In the genomic region with DNA sequence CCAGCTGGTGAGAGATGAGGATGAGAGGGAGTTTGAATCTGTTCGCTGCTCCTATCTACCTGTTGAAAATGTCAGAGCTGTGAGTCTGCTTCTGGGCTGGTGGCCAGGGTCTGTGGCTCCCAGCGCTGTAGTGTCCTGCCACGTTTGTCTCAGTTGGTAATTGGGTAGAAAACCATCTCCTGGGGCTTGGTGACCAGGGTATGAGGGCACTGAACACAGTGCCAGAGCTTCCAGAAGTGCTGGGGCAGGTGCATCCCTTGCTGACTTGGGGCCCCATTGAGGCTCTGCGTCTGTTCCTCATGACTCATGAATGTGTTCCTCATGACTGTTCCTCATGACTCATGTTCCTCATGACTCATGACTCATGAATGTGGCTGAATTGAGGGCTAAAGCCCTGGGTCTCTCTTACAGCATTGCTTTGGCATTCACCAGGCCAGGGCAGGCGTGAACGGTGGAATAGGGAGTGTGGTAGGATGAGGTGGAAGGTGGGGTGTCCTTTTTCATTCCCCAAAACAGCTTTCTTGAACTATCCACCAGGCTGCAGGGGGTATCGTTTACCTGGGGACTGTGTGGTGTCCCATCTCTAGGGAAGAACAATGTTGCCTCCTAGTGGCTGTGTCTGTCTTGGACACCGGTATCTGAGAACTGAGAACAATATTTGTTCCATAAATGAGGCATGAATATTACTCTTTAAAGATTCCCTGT, we compare ENCODE assay signal across 1 cellular context.
TF ChIP-seq lines count a peak whose summit lies in the region.

No MANE protein-coding gene starts in this region.

TF ChIP-seq in K562, 482 proteins besides CTCF, POLR2A, EP300 and RAD21 (continued from another document and continues in another):
- TF ChIP-seq, protein P1, sequence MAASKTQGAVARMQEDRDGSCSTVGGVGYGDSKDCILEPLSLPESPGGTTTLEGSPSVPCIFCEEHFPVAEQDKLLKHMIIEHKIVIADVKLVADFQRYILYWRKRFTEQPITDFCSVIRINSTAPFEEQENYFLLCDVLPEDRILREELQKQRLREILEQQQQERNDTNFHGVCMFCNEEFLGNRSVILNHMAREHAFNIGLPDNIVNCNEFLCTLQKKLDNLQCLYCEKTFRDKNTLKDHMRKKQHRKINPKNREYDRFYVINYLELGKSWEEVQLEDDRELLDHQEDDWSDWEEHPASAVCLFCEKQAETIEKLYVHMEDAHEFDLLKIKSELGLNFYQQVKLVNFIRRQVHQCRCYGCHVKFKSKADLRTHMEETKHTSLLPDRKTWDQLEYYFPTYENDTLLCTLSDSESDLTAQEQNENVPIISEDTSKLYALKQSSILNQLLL (CRISPR knock-in tag; IDR thresholded peaks at IDR 0.05; ENCODE audit: borderline replicate concordance), result no peak
- TF ChIP-seq, protein P2, sequence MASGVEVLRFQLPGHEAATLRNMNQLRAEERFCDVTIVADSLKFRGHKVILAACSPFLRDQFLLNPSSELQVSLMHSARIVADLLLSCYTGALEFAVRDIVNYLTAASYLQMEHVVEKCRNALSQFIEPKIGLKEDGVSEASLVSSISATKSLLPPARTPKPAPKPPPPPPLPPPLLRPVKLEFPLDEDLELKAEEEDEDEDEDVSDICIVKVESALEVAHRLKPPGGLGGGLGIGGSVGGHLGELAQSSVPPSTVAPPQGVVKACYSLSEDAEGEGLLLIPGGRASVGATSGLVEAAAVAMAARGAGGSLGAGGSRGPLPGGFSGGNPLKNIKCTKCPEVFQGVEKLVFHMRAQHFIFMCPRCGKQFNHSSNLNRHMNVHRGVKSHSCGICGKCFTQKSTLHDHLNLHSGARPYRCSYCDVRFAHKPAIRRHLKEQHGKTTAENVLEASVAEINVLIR (CRISPR knock-in tag; IDR thresholded peaks at IDR 0.05), result peak; percentile 27
- no peak for TF ChIP-seq COPS2 (conservative IDR thresholded peaks at IDR 0.05)
- TF ChIP-seq ZNF584 (CRISPR knock-in tag; IDR thresholded peaks at IDR 0.05; ENCODE audit: low read depth), result peak; percentile 90
- TF ChIP-seq ZNF316 (IDR thresholded peaks at IDR 0.05), result peak; percentile 93
- TF ChIP-seq, protein P3, sequence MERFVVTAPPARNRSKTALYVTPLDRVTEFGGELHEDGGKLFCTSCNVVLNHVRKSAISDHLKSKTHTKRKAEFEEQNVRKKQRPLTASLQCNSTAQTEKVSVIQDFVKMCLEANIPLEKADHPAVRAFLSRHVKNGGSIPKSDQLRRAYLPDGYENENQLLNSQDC (CRISPR knock-in tag; IDR thresholded peaks at IDR 0.05), result no peak
- TF ChIP-seq NEUROD1 (IDR thresholded peaks at IDR 0.05; ENCODE audit: borderline replicate concordance, low read depth, low read length, partially characterized antibody), result peak; percentile 79
- TF ChIP-seq PCBP2 (IDR thresholded peaks at IDR 0.05; ENCODE audit: low read depth, low read length, poor library complexity, severe bottlenecking), result no peak
- no peak for TF ChIP-seq BDP1 (IDR thresholded peaks at IDR 0.05; ENCODE audit: insufficient read depth, insufficient read length)
- no peak for TF ChIP-seq HMG20A (CRISPR knock-in tag; conservative IDR thresholded peaks at IDR 0.05)
- TF ChIP-seq MCM2 (IDR thresholded peaks at IDR 0.05; ENCODE audit: low read depth), result no peak
- TF ChIP-seq, protein P4, sequence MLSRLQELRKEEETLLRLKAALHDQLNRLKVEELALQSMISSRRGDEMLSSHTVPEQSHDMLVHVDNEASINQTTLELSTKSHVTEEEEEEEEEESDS (CRISPR knock-in tag; IDR thresholded peaks at IDR 0.05), result no peak
- no peak for TF ChIP-seq RFX1 (IDR thresholded peaks at IDR 0.05)
- TF ChIP-seq CEBPB (tag; IDR thresholded peaks at IDR 0.05), result no peak
- TF ChIP-seq DACH1 (IDR thresholded peaks at IDR 0.05; ENCODE audit: partially characterized antibody), result no peak
- TF ChIP-seq, protein P5, sequence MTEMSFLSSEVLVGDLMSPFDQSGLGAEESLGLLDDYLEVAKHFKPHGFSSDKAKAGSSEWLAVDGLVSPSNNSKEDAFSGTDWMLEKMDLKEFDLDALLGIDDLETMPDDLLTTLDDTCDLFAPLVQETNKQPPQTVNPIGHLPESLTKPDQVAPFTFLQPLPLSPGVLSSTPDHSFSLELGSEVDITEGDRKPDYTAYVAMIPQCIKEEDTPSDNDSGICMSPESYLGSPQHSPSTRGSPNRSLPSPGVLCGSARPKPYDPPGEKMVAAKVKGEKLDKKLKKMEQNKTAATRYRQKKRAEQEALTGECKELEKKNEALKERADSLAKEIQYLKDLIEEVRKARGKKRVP (CRISPR knock-in tag; IDR thresholded peaks at IDR 0.05), result no peak; the same call in 1 of the 2 replicates
- TF ChIP-seq, protein P6, sequence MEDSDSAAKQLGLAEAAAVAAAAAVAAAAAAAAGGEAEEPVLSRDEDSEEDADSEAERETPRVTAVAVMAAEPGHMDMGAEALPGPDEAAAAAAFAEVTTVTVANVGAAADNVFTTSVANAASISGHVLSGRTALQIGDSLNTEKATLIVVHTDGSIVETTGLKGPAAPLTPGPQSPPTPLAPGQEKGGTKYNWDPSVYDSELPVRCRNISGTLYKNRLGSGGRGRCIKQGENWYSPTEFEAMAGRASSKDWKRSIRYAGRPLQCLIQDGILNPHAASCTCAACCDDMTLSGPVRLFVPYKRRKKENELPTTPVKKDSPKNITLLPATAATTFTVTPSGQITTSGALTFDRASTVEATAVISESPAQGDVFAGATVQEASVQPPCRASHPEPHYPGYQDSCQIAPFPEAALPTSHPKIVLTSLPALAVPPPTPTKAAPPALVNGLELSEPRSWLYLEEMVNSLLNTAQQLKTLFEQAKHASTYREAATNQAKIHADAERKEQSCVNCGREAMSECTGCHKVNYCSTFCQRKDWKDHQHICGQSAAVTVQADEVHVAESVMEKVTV (CRISPR knock-in tag; IDR thresholded peaks at IDR 0.05), result peak; percentile 83
- TF ChIP-seq ZNF324 (CRISPR knock-in tag; IDR thresholded peaks at IDR 0.05), result peak; percentile 20; the same call in 1 of the 2 replicates
- TF ChIP-seq, protein P7, sequence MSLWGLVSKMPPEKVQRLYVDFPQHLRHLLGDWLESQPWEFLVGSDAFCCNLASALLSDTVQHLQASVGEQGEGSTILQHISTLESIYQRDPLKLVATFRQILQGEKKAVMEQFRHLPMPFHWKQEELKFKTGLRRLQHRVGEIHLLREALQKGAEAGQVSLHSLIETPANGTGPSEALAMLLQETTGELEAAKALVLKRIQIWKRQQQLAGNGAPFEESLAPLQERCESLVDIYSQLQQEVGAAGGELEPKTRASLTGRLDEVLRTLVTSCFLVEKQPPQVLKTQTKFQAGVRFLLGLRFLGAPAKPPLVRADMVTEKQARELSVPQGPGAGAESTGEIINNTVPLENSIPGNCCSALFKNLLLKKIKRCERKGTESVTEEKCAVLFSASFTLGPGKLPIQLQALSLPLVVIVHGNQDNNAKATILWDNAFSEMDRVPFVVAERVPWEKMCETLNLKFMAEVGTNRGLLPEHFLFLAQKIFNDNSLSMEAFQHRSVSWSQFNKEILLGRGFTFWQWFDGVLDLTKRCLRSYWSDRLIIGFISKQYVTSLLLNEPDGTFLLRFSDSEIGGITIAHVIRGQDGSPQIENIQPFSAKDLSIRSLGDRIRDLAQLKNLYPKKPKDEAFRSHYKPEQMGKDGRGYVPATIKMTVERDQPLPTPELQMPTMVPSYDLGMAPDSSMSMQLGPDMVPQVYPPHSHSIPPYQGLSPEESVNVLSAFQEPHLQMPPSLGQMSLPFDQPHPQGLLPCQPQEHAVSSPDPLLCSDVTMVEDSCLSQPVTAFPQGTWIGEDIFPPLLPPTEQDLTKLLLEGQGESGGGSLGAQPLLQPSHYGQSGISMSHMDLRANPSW (CRISPR knock-in tag; IDR thresholded peaks at IDR 0.05), result no peak
- TF ChIP-seq, protein P8, sequence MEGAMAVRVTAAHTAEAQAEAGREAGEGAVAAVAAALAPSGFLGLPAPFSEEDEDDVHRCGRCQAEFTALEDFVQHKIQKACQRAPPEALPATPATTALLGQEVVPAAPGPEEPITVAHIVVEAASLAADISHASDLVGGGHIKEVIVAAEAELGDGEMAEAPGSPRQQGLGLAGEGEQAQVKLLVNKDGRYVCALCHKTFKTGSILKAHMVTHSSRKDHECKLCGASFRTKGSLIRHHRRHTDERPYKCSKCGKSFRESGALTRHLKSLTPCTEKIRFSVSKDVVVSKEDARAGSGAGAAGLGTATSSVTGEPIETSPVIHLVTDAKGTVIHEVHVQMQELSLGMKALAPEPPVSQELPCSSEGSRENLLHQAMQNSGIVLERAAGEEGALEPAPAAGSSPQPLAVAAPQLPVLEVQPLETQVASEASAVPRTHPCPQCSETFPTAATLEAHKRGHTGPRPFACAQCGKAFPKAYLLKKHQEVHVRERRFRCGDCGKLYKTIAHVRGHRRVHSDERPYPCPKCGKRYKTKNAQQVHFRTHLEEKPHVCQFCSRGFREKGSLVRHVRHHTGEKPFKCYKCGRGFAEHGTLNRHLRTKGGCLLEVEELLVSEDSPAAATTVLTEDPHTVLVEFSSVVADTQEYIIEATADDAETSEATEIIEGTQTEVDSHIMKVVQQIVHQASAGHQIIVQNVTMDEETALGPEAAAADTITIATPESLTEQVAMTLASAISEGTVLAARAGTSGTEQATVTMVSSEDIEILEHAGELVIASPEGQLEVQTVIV (CRISPR knock-in tag; IDR thresholded peaks at IDR 0.05; ENCODE audit: borderline replicate concordance), result no peak
- no peak for TF ChIP-seq PRMT5 (CRISPR knock-in tag; IDR thresholded peaks at IDR 0.05)
- TF ChIP-seq SIX5 (IDR thresholded peaks at IDR 0.05; ENCODE audit: borderline replicate concordance in 1 of 2, insufficient read depth in 1 of 2, low read depth in 1 of 2, low read length in 2 of 2), result no peak
- no peak for TF ChIP-seq XRCC4 (IDR thresholded peaks at IDR 0.05; ENCODE audit: extremely low read depth, insufficient read depth, insufficient read length)
- TF ChIP-seq HDAC8 (tag; IDR thresholded peaks at IDR 0.05), result 0 out of 2 replicates have a peak, but pooled peaks have one; percentile 53
- no peak for TF ChIP-seq CBX8 (IDR thresholded peaks at IDR 0.05; ENCODE audit: borderline replicate concordance, extremely low read depth, low read depth, low read length, poor library complexity, severe bottlenecking)
- TF ChIP-seq ZNF274 (IDR thresholded peaks at IDR 0.05; ENCODE audit: borderline replicate concordance, low read depth, low read length), result no peak
- peak; percentile 94 for TF ChIP-seq TOE1 (IDR thresholded peaks at IDR 0.05; ENCODE audit: borderline replicate concordance)
- TF ChIP-seq TOE1 (CRISPR knock-in tag; IDR thresholded peaks at IDR 0.05; ENCODE audit: borderline replicate concordance, low read depth), result no peak
- TF ChIP-seq, protein P9, sequence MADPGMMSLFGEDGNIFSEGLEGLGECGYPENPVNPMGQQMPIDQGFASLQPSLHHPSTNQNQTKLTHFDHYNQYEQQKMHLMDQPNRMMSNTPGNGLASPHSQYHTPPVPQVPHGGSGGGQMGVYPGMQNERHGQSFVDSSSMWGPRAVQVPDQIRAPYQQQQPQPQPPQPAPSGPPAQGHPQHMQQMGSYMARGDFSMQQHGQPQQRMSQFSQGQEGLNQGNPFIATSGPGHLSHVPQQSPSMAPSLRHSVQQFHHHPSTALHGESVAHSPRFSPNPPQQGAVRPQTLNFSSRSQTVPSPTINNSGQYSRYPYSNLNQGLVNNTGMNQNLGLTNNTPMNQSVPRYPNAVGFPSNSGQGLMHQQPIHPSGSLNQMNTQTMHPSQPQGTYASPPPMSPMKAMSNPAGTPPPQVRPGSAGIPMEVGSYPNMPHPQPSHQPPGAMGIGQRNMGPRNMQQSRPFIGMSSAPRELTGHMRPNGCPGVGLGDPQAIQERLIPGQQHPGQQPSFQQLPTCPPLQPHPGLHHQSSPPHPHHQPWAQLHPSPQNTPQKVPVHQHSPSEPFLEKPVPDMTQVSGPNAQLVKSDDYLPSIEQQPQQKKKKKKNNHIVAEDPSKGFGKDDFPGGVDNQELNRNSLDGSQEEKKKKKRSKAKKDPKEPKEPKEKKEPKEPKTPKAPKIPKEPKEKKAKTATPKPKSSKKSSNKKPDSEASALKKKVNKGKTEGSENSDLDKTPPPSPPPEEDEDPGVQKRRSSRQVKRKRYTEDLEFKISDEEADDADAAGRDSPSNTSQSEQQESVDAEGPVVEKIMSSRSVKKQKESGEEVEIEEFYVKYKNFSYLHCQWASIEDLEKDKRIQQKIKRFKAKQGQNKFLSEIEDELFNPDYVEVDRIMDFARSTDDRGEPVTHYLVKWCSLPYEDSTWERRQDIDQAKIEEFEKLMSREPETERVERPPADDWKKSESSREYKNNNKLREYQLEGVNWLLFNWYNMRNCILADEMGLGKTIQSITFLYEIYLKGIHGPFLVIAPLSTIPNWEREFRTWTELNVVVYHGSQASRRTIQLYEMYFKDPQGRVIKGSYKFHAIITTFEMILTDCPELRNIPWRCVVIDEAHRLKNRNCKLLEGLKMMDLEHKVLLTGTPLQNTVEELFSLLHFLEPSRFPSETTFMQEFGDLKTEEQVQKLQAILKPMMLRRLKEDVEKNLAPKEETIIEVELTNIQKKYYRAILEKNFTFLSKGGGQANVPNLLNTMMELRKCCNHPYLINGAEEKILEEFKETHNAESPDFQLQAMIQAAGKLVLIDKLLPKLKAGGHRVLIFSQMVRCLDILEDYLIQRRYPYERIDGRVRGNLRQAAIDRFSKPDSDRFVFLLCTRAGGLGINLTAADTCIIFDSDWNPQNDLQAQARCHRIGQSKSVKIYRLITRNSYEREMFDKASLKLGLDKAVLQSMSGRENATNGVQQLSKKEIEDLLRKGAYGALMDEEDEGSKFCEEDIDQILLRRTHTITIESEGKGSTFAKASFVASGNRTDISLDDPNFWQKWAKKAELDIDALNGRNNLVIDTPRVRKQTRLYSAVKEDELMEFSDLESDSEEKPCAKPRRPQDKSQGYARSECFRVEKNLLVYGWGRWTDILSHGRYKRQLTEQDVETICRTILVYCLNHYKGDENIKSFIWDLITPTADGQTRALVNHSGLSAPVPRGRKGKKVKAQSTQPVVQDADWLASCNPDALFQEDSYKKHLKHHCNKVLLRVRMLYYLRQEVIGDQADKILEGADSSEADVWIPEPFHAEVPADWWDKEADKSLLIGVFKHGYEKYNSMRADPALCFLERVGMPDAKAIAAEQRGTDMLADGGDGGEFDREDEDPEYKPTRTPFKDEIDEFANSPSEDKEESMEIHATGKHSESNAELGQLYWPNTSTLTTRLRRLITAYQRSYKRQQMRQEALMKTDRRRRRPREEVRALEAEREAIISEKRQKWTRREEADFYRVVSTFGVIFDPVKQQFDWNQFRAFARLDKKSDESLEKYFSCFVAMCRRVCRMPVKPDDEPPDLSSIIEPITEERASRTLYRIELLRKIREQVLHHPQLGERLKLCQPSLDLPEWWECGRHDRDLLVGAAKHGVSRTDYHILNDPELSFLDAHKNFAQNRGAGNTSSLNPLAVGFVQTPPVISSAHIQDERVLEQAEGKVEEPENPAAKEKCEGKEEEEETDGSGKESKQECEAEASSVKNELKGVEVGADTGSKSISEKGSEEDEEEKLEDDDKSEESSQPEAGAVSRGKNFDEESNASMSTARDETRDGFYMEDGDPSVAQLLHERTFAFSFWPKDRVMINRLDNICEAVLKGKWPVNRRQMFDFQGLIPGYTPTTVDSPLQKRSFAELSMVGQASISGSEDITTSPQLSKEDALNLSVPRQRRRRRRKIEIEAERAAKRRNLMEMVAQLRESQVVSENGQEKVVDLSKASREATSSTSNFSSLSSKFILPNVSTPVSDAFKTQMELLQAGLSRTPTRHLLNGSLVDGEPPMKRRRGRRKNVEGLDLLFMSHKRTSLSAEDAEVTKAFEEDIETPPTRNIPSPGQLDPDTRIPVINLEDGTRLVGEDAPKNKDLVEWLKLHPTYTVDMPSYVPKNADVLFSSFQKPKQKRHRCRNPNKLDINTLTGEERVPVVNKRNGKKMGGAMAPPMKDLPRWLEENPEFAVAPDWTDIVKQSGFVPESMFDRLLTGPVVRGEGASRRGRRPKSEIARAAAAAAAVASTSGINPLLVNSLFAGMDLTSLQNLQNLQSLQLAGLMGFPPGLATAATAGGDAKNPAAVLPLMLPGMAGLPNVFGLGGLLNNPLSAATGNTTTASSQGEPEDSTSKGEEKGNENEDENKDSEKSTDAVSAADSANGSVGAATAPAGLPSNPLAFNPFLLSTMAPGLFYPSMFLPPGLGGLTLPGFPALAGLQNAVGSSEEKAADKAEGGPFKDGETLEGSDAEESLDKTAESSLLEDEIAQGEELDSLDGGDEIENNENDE (IDR thresholded peaks at IDR 0.05; ENCODE audit: low read depth, low read length), result no peak
- TF ChIP-seq ETV5 (CRISPR knock-in tag; IDR thresholded peaks at IDR 0.05; ENCODE audit: low read depth), result no peak
